21 cellular contexts compared by ENCODE assay signal in genomic region chr17:10745231-10745630, GRCh38. TPM values are rescaled to one million over a fixed set of nuclear protein-coding genes. Genes with fewer than 3 reads are reported as not detected.
DNase-seq lines count a peak whose midpoint lies in the region; TF ChIP-seq lines count a peak whose summit lies in the region.
"Had no signal": no experiment of that assay in that cellular context is flagged by ENCODE, and none has a peak within 500 bp of the region (broad histone marks: within the 10 kb centered on the region; RNA-seq: fewer than 3 reads in every experiment).

No MANE protein-coding gene starts in this region.

- POLR2A ChIA-PET in SK-N-SH (lab: Yijun Ruan, JAX) = no interaction called here

- H3K27ac ChIP-seq in suprapubic skin (peak overlapping the region; percentile 18), SK-N-SH (ENCODE audit: low read depth in 2 of 2, low read length in 1 of 2) (no peak overlapping the region; a peak in 1 of 4 replicates)
- H3K27ac ChIP-seq: C4-2B, dorsolateral prefrontal cortex, heart right ventricle had no signal

- H3K4me1 ChIP-seq in suprapubic skin (peaks cover 33% of the 10 kb centered on the region), SK-N-SH (ENCODE audit: control insufficient read depth in 1 of 2, insufficient read depth in 2 of 2, low read depth in 1 of 2, low read length in 1 of 2) (peaks cover 0 to 41% of the 10 kb centered on the region in 2 experiments; a peak in 2 of 4 replicates)
- H3K4me1 ChIP-seq: breast epithelium, heart right ventricle had no signal

- no peak for TF ChIP-seq POLR2A in suprapubic skin (IDR thresholded peaks at IDR 0.05)

- DNase-seq in GM04504 (ENCODE audit: low read depth) (peak; percentile 47), amniotic epithelial cell (ENCODE audit: low read depth) (peak; percentile 62), mesenteric fat pad (ENCODE audit: low spot score) (peak; percentile 45), suprapubic skin (ENCODE audit: low spot score in 2 of 2) (no peak), cerebellum (ENCODE audit: low spot score) (no peak), SKM-1 (lab: John Stamatoyannopoulos, UW; ENCODE audit: unreplicated experiment) (no peak), SK-N-SH (no peak)
- DNase-seq: activated CD4-positive, alpha-beta memory T cell treated with anti-CD3 and anti-CD28 coated beads, Interleukin-2, amount 10 ng/mL, durations not matched to agents 7 days and 5 days; activated naive CD8-positive, alpha-beta T cell treated with anti-CD3 and anti-CD28 coated beads for 36 hours; activated T-cell treated with anti-CD3 and anti-CD28 coated beads, Interleukin-2, amount 50 U/mL, for 48 hours; DMS53; dorsolateral prefrontal cortex; erythroblast; heart right ventricle; mesendoderm; NCI-H345; substantia nigra; T-helper 1 cell had no signal

- H3K4me3 ChIP-seq in suprapubic skin (no peak overlapping the region), SK-N-SH (ENCODE audit: low read depth in 2 of 2, low read length in 1 of 2) (no peak overlapping the region)
- H3K4me3 ChIP-seq: breast epithelium, dorsolateral prefrontal cortex, heart right ventricle had no signal

- no peak for TF ChIP-seq EP300 in suprapubic skin (IDR thresholded peaks at IDR 0.05)
- TF ChIP-seq EP300 in SK-N-SH (IDR thresholded peaks at IDR 0.05; ENCODE audit: borderline replicate concordance in 1 of 2, low read depth in 1 of 2, low read length in 1 of 2) = no peak

- TF ChIP-seq CTCF in suprapubic skin (IDR thresholded peaks at IDR 0.05) (no peak), SK-N-SH (IDR thresholded peaks at IDR 0.05) (no peak)

- H3K27me3 ChIP-seq in suprapubic skin (no peaks in the 10 kb centered on the region), SK-N-SH (ENCODE audit: insufficient read depth) (no peaks in the 10 kb centered on the region; the same call in 1 of the 2 replicates)
- H3K27me3 ChIP-seq: breast epithelium had no signal

- no peaks in the 10 kb centered on the region for H3K9me3 ChIP-seq in suprapubic skin
- H3K9me3 ChIP-seq in SK-N-SH = no peaks in the 10 kb centered on the region
- H3K9me3 ChIP-seq: breast epithelium, heart right ventricle had no signal

- H4K20me1 ChIP-seq in SK-N-SH (ENCODE audit: insufficient read depth) = no peaks in the 10 kb centered on the region

- no peaks in the 10 kb centered on the region for H3K9me2 ChIP-seq in SK-N-SH

- H3K9ac ChIP-seq in SK-N-SH = no peak overlapping the region

- CTCF ChIA-PET in SK-N-SH (lab: Yijun Ruan, JAX) = interaction anchor here (0.9 to 5.2 kb wide), 2 partner anchors 9 kb away, joined by 4 to 50 read pairs; no protein-coding TSS in a partner anchor

- no peaks in the 10 kb centered on the region for H3K79me2 ChIP-seq in SK-N-SH (ENCODE audit: insufficient read depth)

- TF ChIP-seq RAD21 in SK-N-SH (IDR thresholded peaks at IDR 0.05; ENCODE audit: low read length) = no peak

- H2AFZ ChIP-seq in SK-N-SH (ENCODE audit: low read depth) = no peak overlapping the region

- no peaks in the 10 kb centered on the region for H3F3A ChIP-seq in SK-N-SH (replicated peaks; ENCODE audit: insufficient read depth)

- 46% methylated on average over 6 of the region's 6 CpGs for WGBS in suprapubic skin
- WGBS in SK-N-SH (ENCODE audit: low lambda C conversion rate) = 54% methylated on average over 6 of the region's 6 CpGs

- H3K36me3 ChIP-seq in suprapubic skin = no peaks in the 10 kb centered on the region
- no peaks in the 10 kb centered on the region for H3K36me3 ChIP-seq in SK-N-SH (replicated peaks in 1 of 2; ENCODE audit: control insufficient read depth in 1 of 2, insufficient read depth in 2 of 2, low read length in 1 of 2)
- H3K36me3 ChIP-seq: breast epithelium, heart right ventricle had no signal

- no peak overlapping the region for H3K4me2 ChIP-seq in SK-N-SH

TF ChIP-seq in SK-N-SH, 30 proteins besides CTCF, POLR2A, EP300 and RAD21:
- TF ChIP-seq MAX (IDR thresholded peaks at IDR 0.05; ENCODE audit: low read depth) (no peak), FOXM1 (IDR thresholded peaks at IDR 0.05; ENCODE audit: low read depth) (no peak)
TF ChIP-seq in SK-N-SH: peak in this region for 0.

RNA-seq across cellular contexts. Expression of gene TMEM220, which starts 15.4 kb away (rescaled TPM):
- 20.8 TPM for total RNA-seq in mesenteric fat pad
- total RNA-seq in suprapubic skin = 10 to 100 TPM in 2 of 4 donors, 1 to 10 TPM in 2; 4.5 to 12.1 (median 9.4) TPM
- total RNA-seq in cerebellum = 1.5 TPM
- 2.7 and 3.1 TPM in 2 replicates for polyA plus RNA-seq in SK-N-SH (2012; rRNA removed)
- polyA plus RNA-seq in SK-N-SH (2012; cell fraction: cytosol; rRNA removed) = 1.1 and 1.9 TPM in 2 replicates
- 0.88 and 3.4 TPM in 2 replicates for polyA plus RNA-seq in SK-N-SH (2012; cell fraction: nucleus; rRNA removed)
- total RNA-seq: HT-29 had no signal

RNA-seq across cellular contexts. Expression of gene ADPRM, which starts 47.8 kb away (rescaled TPM):
- total RNA-seq in mesenteric fat pad (6.8 TPM), suprapubic skin (10 to 100 TPM in 3 of 4 donors, 1 to 10 TPM in 1; 8.8 to 22.4 (median 10.6) TPM), cerebellum (19.6 TPM)
- 7.6 and 10.8 TPM in 2 replicates for polyA plus RNA-seq in SK-N-SH (2012; rRNA removed)
- polyA plus RNA-seq in SK-N-SH (2012; cell fraction: cytosol; rRNA removed) = 11.5 and 15.3 TPM in 2 replicates
- polyA plus RNA-seq in SK-N-SH (2012; cell fraction: nucleus; rRNA removed) = 2.8 and 6.3 TPM in 2 replicates

RNA-seq across cellular contexts. Expression of gene SCO1, which starts 47.9 kb away (rescaled TPM):
- total RNA-seq in mesenteric fat pad (42.9 TPM), suprapubic skin (10 to 100 TPM; 11.9 to 34.2 (median 14.1) TPM), cerebellum (13.9 TPM)
- polyA plus RNA-seq in SK-N-SH (2012; rRNA removed) = 28.6 and 32.7 TPM in 2 replicates
- 32.0 and 37.7 TPM in 2 replicates for polyA plus RNA-seq in SK-N-SH (2012; cell fraction: cytosol; rRNA removed)
- polyA plus RNA-seq in SK-N-SH (2012; cell fraction: nucleus; rRNA removed) = 30.1 and 30.7 TPM in 2 replicates

RNA-seq across cellular contexts. Expression of gene TMEM238L, which starts 58.7 kb away (rescaled TPM):
- total RNA-seq in mesenteric fat pad (not detected), suprapubic skin (1 to 10 TPM in 2 of 4 donors, not detected in 2; 2.0 to 8.9 TPM), cerebellum (not detected)
- polyA plus RNA-seq in SK-N-SH (2012; rRNA removed) = not detected in 2 replicates
- not detected in 2 replicates for polyA plus RNA-seq in SK-N-SH (2012; cell fraction: cytosol; rRNA removed)
- not detected in 2 replicates for polyA plus RNA-seq in SK-N-SH (2012; cell fraction: nucleus; rRNA removed)
- total RNA-seq: activated CD4-positive, alpha-beta memory T cell treated with anti-CD3 and anti-CD28 coated beads, Interleukin-2, amount 10 ng/mL, durations not matched to agents 7 days and 5 days; activated naive CD8-positive, alpha-beta T cell treated with anti-CD3 and anti-CD28 coated beads for 36 hours; heart right ventricle had no signal
- polyA plus RNA-seq: heart right ventricle had no signal

Comparison
In these comparisons a context has a peak if more than half of its experiments do, and no peak if none do; other contexts are left out.
1. DNase-seq: peak in GM04504 (single experiment), amniotic epithelial cell (single experiment) and mesenteric fat pad (single experiment); none in suprapubic skin (0 of 2), cerebellum (single experiment), SKM-1 (single experiment) and SK-N-SH (single experiment).